Comparison of ENCODE assay signal across 1 cellular context in the genomic region with DNA sequence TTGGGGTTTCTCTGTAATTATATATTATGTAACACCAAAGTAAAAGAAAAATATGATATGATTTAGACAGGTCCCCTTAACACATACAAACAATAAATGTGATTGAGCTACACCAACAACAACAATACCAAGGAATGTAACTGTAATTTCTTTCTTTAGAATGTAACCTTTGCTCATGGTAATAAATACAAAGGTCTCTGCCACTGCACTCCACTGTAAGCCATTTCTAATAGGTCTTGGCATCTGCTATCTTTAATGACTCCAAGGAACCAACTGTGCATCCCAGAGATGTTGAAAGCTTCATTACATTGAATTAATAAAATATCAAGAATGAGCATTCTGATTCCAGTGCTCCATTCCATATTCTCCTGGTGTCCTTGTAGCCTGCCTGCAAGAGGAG.
TF ChIP-seq lines count a peak whose summit lies in the region.

No MANE protein-coding gene starts in this region.

TF ChIP-seq in H1, 55 proteins besides CTCF, POLR2A, EP300 and RAD21 (continued from another document):
- no peak for TF ChIP-seq CTBP2 (IDR thresholded peaks at IDR 0.05; ENCODE audit: borderline replicate concordance, insufficient read depth, insufficient read length, low read length)
- no peak for TF ChIP-seq TCF12 (IDR thresholded peaks at IDR 0.05; ENCODE audit: low read depth, low read length)
- TF ChIP-seq, protein P1, sequence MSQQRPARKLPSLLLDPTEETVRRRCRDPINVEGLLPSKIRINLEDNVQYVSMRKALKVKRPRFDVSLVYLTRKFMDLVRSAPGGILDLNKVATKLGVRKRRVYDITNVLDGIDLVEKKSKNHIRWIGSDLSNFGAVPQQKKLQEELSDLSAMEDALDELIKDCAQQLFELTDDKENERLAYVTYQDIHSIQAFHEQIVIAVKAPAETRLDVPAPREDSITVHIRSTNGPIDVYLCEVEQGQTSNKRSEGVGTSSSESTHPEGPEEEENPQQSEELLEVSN (IDR thresholded peaks at IDR 0.05) = no peak
- TF ChIP-seq CEBPB (IDR thresholded peaks at IDR 0.05; ENCODE audit: low read depth, low read length) = no peak
